Comparison of ENCODE assay signal across 27 cellular contexts in genomic region chr18:41524674-41525470, GRCh38.
"Had no signal": no experiment of that assay in that cellular context is flagged by ENCODE, and none has a peak within 500 bp of the region (broad histone marks: within the 10 kb centered on the region; RNA-seq: fewer than 3 reads in every experiment).

No MANE protein-coding gene starts in this region.

- H3K9me3 ChIP-seq: ovary, thoracic aorta had no signal

- H3K27me3 ChIP-seq: ovary had no signal

- ATAC-seq: activated CD4-positive, CD25-positive, alpha-beta regulatory T cell treated with anti-CD3 and anti-CD28 coated beads, Interleukin-2, amount 50 U/mL, for 24 hours; esophagus mucosa; left colon; naive thymus-derived CD4-positive, alpha-beta T cell; sciatic nerve had no signal

- H3K4me3 ChIP-seq: ovary, skin epidermis, thoracic aorta had no signal

- H3K27ac ChIP-seq: ovary, skin epidermis, thoracic aorta, WERI-Rb-1 had no signal

- H3K36me3 ChIP-seq: ovary, thoracic aorta, WERI-Rb-1 had no signal

- DNase-seq: activated CD4-positive, alpha-beta memory T cell treated with anti-CD3 and anti-CD28 coated beads, Interleukin-2, amount 10 ng/mL, durations not matched to agents 7 days and 5 days; activated CD4-positive, alpha-beta T cell treated with anti-CD3 and anti-CD28 coated beads for 48 hours; activated CD8-positive, alpha-beta memory T cell treated with anti-CD3 and anti-CD28 coated beads, Interleukin-2, amount 50 U/mL, for 48 hours; activated gamma-delta T cell; activated naive CD4-positive, alpha-beta T cell treated with anti-CD3 and anti-CD28 coated beads, Interleukin-2, amount 10 ng/mL, durations not matched to agents 7 days and 5 days; activated naive CD8-positive, alpha-beta T cell treated with anti-CD3 and anti-CD28 coated beads, Interleukin-2, amount 10 ng/mL, durations not matched to agents 7 days and 5 days; activated T-cell treated with anti-CD3 and anti-CD28 coated beads, Interleukin-2, amount 50 U/mL, for 24 hours; endodermal cell; foreskin fibroblast; head of caudate nucleus; hypothalamus; immature natural killer cell; kidney; left colon; midbrain; naive thymus-derived CD4-positive, alpha-beta T cell; ovary; retina; stimulated activated CD4-positive, alpha-beta T cell treated with anti-CD3 and anti-CD28 coated beads, Interleukin-12 subunit alpha, Interleukin-12 subunit beta, amount 100 ng/mL, for 4 hours; stimulated activated CD4-positive, alpha-beta T cell treated with anti-CD3 and anti-CD28 coated beads, Interleukin-4, amount 100 ng/mL, for 1 hour; trophoblast cell; WERI-Rb-1 had no signal
